In genomic region chr9:136400038-136400834, GRCh38 we compare ENCODE assay signal across 8 cellular contexts. TPM values are rescaled to one million over a fixed set of nuclear protein-coding genes. Genes with fewer than 3 reads are reported as not detected.
DNase-seq lines count a peak whose midpoint lies in the region; ATAC-seq, FAIRE-seq and TF ChIP-seq lines count a peak whose summit lies in the region.

TSS of gene SNAPC4 (minus strand) at chr9:136400170. CDS start at chr9:136398428, 1,742 bp downstream.

- H3K9me3 ChIP-seq in naive thymus-derived CD4-positive, alpha-beta T cell (ENCODE audit: control insufficient read depth in 2 of 3, low read length in 3 of 3): no peaks in the 10 kb centered on the region

- H3K27ac Mint-ChIP-seq in activated T-cell treated with anti-CD3 and anti-CD28 coated beads, Interleukin-2, amount 50 U/mL, for 72 hours: peak within 1 kb of the TSS; percentile 74
- peak within 1 kb of the TSS in 8 of 9 donors; percentile 26 to 78 (median 76) for H3K27ac Mint-ChIP-seq in naive thymus-derived CD4-positive, alpha-beta T cell
- peak within 1 kb of the TSS; percentile 80 for H3K27ac Mint-ChIP-seq in stimulated activated effector memory CD8-positive, alpha-beta T cell treated with anti-CD3 and anti-CD28 coated beads, Interleukin-12 subunit alpha, Interleukin-12 subunit beta, amount 100 ng/mL, for 72 hours

- H3K4me1 ChIP-seq in naive thymus-derived CD4-positive, alpha-beta T cell (ENCODE audit: control insufficient read depth in 2 of 2, insufficient read depth in 2 of 2, low read length in 2 of 2): peaks cover 33 to 38% of the 10 kb centered on the region in 2 donors

- H3K4me1 Mint-ChIP-seq in activated T-cell treated with anti-CD3 and anti-CD28 coated beads, Interleukin-2, amount 50 U/mL, for 72 hours (ENCODE audit: low read depth): peaks cover 51% of the 10 kb centered on the region
- peaks cover 30 to 61% (median 45%) of the 10 kb centered on the region in 7 donors for H3K4me1 Mint-ChIP-seq in naive thymus-derived CD4-positive, alpha-beta T cell
- H3K4me1 Mint-ChIP-seq in stimulated activated effector memory CD8-positive, alpha-beta T cell treated with anti-CD3 and anti-CD28 coated beads, Interleukin-12 subunit alpha, Interleukin-12 subunit beta, amount 100 ng/mL, for 72 hours: peaks cover 57% of the 10 kb centered on the region

- POLR2A ChIA-PET in naive thymus-derived CD4-positive, alpha-beta T cell (lab: Charles Lee): interaction anchor here (2.3 kb wide), 1 partner anchor 9 kb away, joined by 14 read pairs; the partner anchor contains the start of genes ENTR1 and PMPCA

- intact Hi-C loops in naive thymus-derived CD4-positive, alpha-beta T cell (cut with micrococcal nuclease): loop anchor here (1.0 to 10.0 kb wide), 13 partner anchors 10 to 493 kb away; partner anchors contain the start of genes DNLZ (in 2 of the 2), ENTR1 (in 2 of the 2), PMPCA (in 2 of the 2) and CAMSAP1 (in 1 of the 2)

- peaks cover 4 to 12% of the 10 kb centered on the region in 2 donors for H3K36me3 Mint-ChIP-seq in activated T-cell treated with anti-CD3 and anti-CD28 coated beads, Interleukin-2, amount 50 U/mL, for 72 hours (ENCODE audit: insufficient read depth in 2 of 2)
- peaks cover 0 to 20% (median 0%) of the 10 kb centered on the region in 5 donors for H3K36me3 Mint-ChIP-seq in naive thymus-derived CD4-positive, alpha-beta T cell
- H3K36me3 Mint-ChIP-seq in stimulated activated effector memory CD8-positive, alpha-beta T cell treated with anti-CD3 and anti-CD28 coated beads, Interleukin-12 subunit alpha, Interleukin-12 subunit beta, amount 100 ng/mL, for 72 hours: peaks cover 71% of the 10 kb centered on the region

- H3K27me3 ChIP-seq in naive thymus-derived CD4-positive, alpha-beta T cell (ENCODE audit: control insufficient read depth in 2 of 2, insufficient read depth in 2 of 2, low read length in 2 of 2): no peaks in the 10 kb centered on the region

- DNase-seq in D341Med (ENCODE audit: low spot score): peak; percentile 99
- peak; percentile 77 for DNase-seq in Jurkat, Clone E6-1 (ENCODE audit: low read depth, low spot score)
- peak; percentile 79 for DNase-seq in RCC 7860 (ENCODE audit: low spot score)
- DNase-seq in activated T-cell treated with anti-CD3 and anti-CD28 coated beads, Interleukin-2, amount 50 U/mL, for 72 hours: peak; percentile 89 to 95
- peak; percentile 74 for DNase-seq in fibroblast of mammary gland (ENCODE audit: low read depth)
- DNase-seq in naive thymus-derived CD4-positive, alpha-beta T cell: peak; percentile 77 to 93 (median 87)
- DNase-seq in stimulated activated effector memory CD8-positive, alpha-beta T cell treated with anti-CD3 and anti-CD28 coated beads, Interleukin-12 subunit alpha, Interleukin-12 subunit beta, amount 100 ng/mL, for 72 hours (ENCODE audit: low spot score in 2 of 2): peak; percentile 92 to 94

- peak within 1 kb of the TSS; percentile 62 for H3K27ac ChIP-seq in naive thymus-derived CD4-positive, alpha-beta T cell (ENCODE audit: low read depth, low read length)

- H3K4me3 ChIP-seq in Jurkat, Clone E6-1 (ENCODE audit: low read length): peak within 1 kb of the TSS; percentile 87
- peak within 1 kb of the TSS; percentile 79 for H3K4me3 ChIP-seq in fibroblast of mammary gland (ENCODE audit: control insufficient read depth, low read depth, low read length)
- H3K4me3 ChIP-seq in naive thymus-derived CD4-positive, alpha-beta T cell (ENCODE audit: low read length): peak within 1 kb of the TSS; percentile 62

- no peaks in the 10 kb centered on the region for H3K9me3 Mint-ChIP-seq in activated T-cell treated with anti-CD3 and anti-CD28 coated beads, Interleukin-2, amount 50 U/mL, for 72 hours
- H3K9me3 Mint-ChIP-seq in naive thymus-derived CD4-positive, alpha-beta T cell: no peaks in the 10 kb centered on the region
- H3K9me3 Mint-ChIP-seq in stimulated activated effector memory CD8-positive, alpha-beta T cell treated with anti-CD3 and anti-CD28 coated beads, Interleukin-12 subunit alpha, Interleukin-12 subunit beta, amount 100 ng/mL, for 72 hours: no peaks in the 10 kb centered on the region

- H3K36me3 ChIP-seq in naive thymus-derived CD4-positive, alpha-beta T cell (ENCODE audit: control insufficient read depth in 2 of 3, insufficient read depth in 3 of 3, low read length in 3 of 3): peaks cover 0 to 49% (median 14%) of the 10 kb centered on the region in 3 experiments

- peak within 1 kb of the TSS; percentile 90 to 93 for H3K4me3 Mint-ChIP-seq in activated T-cell treated with anti-CD3 and anti-CD28 coated beads, Interleukin-2, amount 50 U/mL, for 72 hours
- H3K4me3 Mint-ChIP-seq in naive thymus-derived CD4-positive, alpha-beta T cell: peak within 1 kb of the TSS; percentile 83 to 90 (median 86)
- H3K4me3 Mint-ChIP-seq in stimulated activated effector memory CD8-positive, alpha-beta T cell treated with anti-CD3 and anti-CD28 coated beads, Interleukin-12 subunit alpha, Interleukin-12 subunit beta, amount 100 ng/mL, for 72 hours: peak within 1 kb of the TSS; percentile 83

- CTCF ChIA-PET in naive thymus-derived CD4-positive, alpha-beta T cell (lab: Charles Lee): interaction anchor here (0.5 to 2.5 kb wide), 6 partner anchors 9 to 89 kb away, joined by 3 to 12 read pairs (median 6); partner anchors contain the start of genes ENTR1 and PMPCA

- no peak for FAIRE-seq in RCC 7860 (lab: Jason Lieb, UNC)

- peak; percentile 49 for ATAC-seq in GM21515 (IDR thresholded peaks at IDR 0.05; ENCODE audit: unreplicated experiment)
- peak; percentile 78 for ATAC-seq in activated T-cell treated with anti-CD3 and anti-CD28 coated beads, Interleukin-2, amount 50 U/mL, for 72 hours (replicated peaks in 1 of 2)
- peak; percentile 91 for ATAC-seq in naive thymus-derived CD4-positive, alpha-beta T cell
- peak; percentile 79 for ATAC-seq in stimulated activated effector memory CD8-positive, alpha-beta T cell treated with anti-CD3 and anti-CD28 coated beads, Interleukin-12 subunit alpha, Interleukin-12 subunit beta, amount 100 ng/mL, for 72 hours

- no peaks in the 10 kb centered on the region for H3K27me3 Mint-ChIP-seq in activated T-cell treated with anti-CD3 and anti-CD28 coated beads, Interleukin-2, amount 50 U/mL, for 72 hours (ENCODE audit: low read depth)
- H3K27me3 Mint-ChIP-seq in naive thymus-derived CD4-positive, alpha-beta T cell: no peaks in the 10 kb centered on the region

- TF ChIP-seq CTCF in fibroblast of mammary gland (conservative IDR thresholded peaks at IDR 0.05; ENCODE audit: control insufficient read depth, insufficient read depth, low read depth, low read length): no peak

RNA-seq across cellular contexts. Expression of gene SNAPC4, which starts in this region (rescaled TPM):
- polyA plus RNA-seq in Jurkat, Clone E6-1 (2012; ENCODE audit: insufficient read depth, insufficient read length): 11.2 TPM
- 10 to 100 TPM; 10.9 to 14.3 TPM for total RNA-seq in activated T-cell treated with anti-CD3 and anti-CD28 coated beads, Interleukin-2, amount 50 U/mL, for 72 hours
- 10 to 100 TPM; 10.0 to 16.3 (median 12.8) TPM for total RNA-seq in naive thymus-derived CD4-positive, alpha-beta T cell
- polyA plus RNA-seq in naive thymus-derived CD4-positive, alpha-beta T cell: 1 to 10 TPM; 1.2 to 2.7 TPM

Comparison
In these comparisons a context has a peak if more than half of its experiments do, and no peak if none do; other contexts are left out.
1. Peak in every context shown above with its lines: DNase-seq, ATAC-seq, H3K4me3 ChIP-seq and H3K27ac ChIP-seq.